ENCODE assay signal across 9 cellular contexts in genomic region chr18:13800505-13801259, GRCh38. TPM values are rescaled to one million over a fixed set of nuclear protein-coding genes. Genes with fewer than 3 reads are reported as not detected.
A peak's percentile ranks its signal among the peaks of the same experiment; 100 is the strongest.
DNase-seq lines count a peak whose midpoint lies in the region; ATAC-seq, FAIRE-seq and TF ChIP-seq lines count a peak whose summit lies in the region.
"Had no signal": no experiment of that assay in that cellular context is flagged by ENCODE, and none has a peak within 500 bp of the region (broad histone marks: within the 10 kb centered on the region; RNA-seq: fewer than 3 reads in every experiment).

No MANE protein-coding gene starts in this region.

- intact Hi-C loops in activated CD4-positive, alpha-beta T cell treated with anti-CD3 and anti-CD28 coated beads, Interleukin-2, amount 10 ng/mL, durations not matched to agents 24 days and 14 days (cut with micrococcal nuclease) = loop anchor here (2.0 to 5.0 kb wide), 2 partner anchors 243 to 584 kb away; no protein-coding TSS in a partner anchor

- TF ChIP-seq CTCF in H1 (IDR thresholded peaks at IDR 0.05; ENCODE audit: control extremely low read depth in 1 of 3, insufficient read depth in 1 of 3, low read depth in 1 of 3, low read length in 3 of 3) = peak; percentile 43 to 49 (median 47); a peak in 3 of 4 replicates
- TF ChIP-seq CTCF in mesothelial cell of epicardium (IDR thresholded peaks at IDR 0.05; ENCODE audit: unreplicated experiment) = no peak

- H3K9me3 Mint-ChIP-seq in activated CD4-positive, alpha-beta T cell treated with anti-CD3 and anti-CD28 coated beads, Interleukin-2, amount 10 ng/mL, durations not matched to agents 24 days and 14 days = no peaks in the 10 kb centered on the region
- H3K9me3 Mint-ChIP-seq in mesothelial cell of epicardium = peaks cover 5% of the 10 kb centered on the region
- peaks cover 2 to 5% of the 10 kb centered on the region in 2 donors for H3K9me3 Mint-ChIP-seq in stimulated activated naive B cell treated with anti-CD40 and anti-IgM and Interleukin-4, amounts not matched to agents 10 μg/mL and 1 μg/mL and 100 μg/mL, for 72 hours

- no peak for TF ChIP-seq POLR2A in H1 (IDR thresholded peaks at IDR 0.05; ENCODE audit: control extremely low read depth in 1 of 2, low read depth in 2 of 2, low read length in 2 of 2)

- no peak for FAIRE-seq in H1 (lab: Jason Lieb, UNC)

- peak overlapping the region; percentile 94 for H4K91ac ChIP-seq in H1 (replicated peaks; ENCODE audit: insufficient read length, low read length)

- peak overlapping the region; percentile 22 for H3K4me3 ChIP-seq in MG63
- peak overlapping the region; percentile 24 to 56 (median 48); a peak in 7 of 8 replicates for H3K4me3 ChIP-seq in H1 (ENCODE audit: extremely low read depth in 1 of 4, insufficient read depth in 2 of 4, low read depth in 3 of 4, low read length in 4 of 4)
- H3K4me3 ChIP-seq: BLaER1 treated with 17β-estradiol and CSF1 and Interleukin-3, amounts not matched to agents 10 nM and 100 nM had no signal

- CTCF ChIA-PET in H1 (lab: Charles Lee; ENCODE audit: partially characterized antibody) = interaction anchor here (0.6 to 1.1 kb wide), 4 partner anchors 10 to 288 kb away, joined by 3 to 7 read pairs (median 3); no protein-coding TSS in a partner anchor

- TF ChIP-seq RAD21 in H1 (IDR thresholded peaks at IDR 0.05 in 1 of 2, conservative IDR thresholded peaks at IDR 0.05 in 1 of 2; ENCODE audit: low read depth in 2 of 2, low read length in 2 of 2) = peak; percentile 61 to 72

- H3K36me3 Mint-ChIP-seq in activated CD4-positive, alpha-beta T cell treated with anti-CD3 and anti-CD28 coated beads, Interleukin-2, amount 10 ng/mL, durations not matched to agents 24 days and 14 days (ENCODE audit: low read depth) = no peaks in the 10 kb centered on the region
- no peaks in the 10 kb centered on the region for H3K36me3 Mint-ChIP-seq in mesothelial cell of epicardium
- H3K36me3 Mint-ChIP-seq in stimulated activated naive B cell treated with anti-CD40 and anti-IgM and Interleukin-4, amounts not matched to agents 10 μg/mL and 1 μg/mL and 100 μg/mL, for 72 hours = no peaks in the 10 kb centered on the region

- H2BK5ac ChIP-seq in H1 (ENCODE audit: low read depth, low read length) = peak overlapping the region; percentile 60; the same call in 1 of the 2 replicates

- H2AFZ ChIP-seq in H1 (ENCODE audit: low read length) = peak overlapping the region; percentile 93

- H2BK12ac ChIP-seq in H1 (ENCODE audit: low read depth, low read length) = peak overlapping the region; percentile 53

- H3K4me2 ChIP-seq in H1 (ENCODE audit: insufficient read depth in 1 of 2, low read depth in 2 of 2, low read length in 2 of 2) = peak overlapping the region; percentile 53 to 74

- H2BK20ac ChIP-seq in H1 (ENCODE audit: low read length) = no peak overlapping the region

- H3K36me3 ChIP-seq in MG63 (no peaks in the 10 kb centered on the region), H1 (ENCODE audit: control insufficient read depth in 2 of 4, insufficient read depth in 4 of 4, low read length in 3 of 4) (no peaks in the 10 kb centered on the region)
- H3K36me3 ChIP-seq: BLaER1 treated with 17β-estradiol and CSF1 and Interleukin-3, amounts not matched to agents 10 nM and 100 nM had no signal

- ATAC-seq in stimulated activated naive B cell treated with anti-CD40 and anti-IgM and Interleukin-4, amounts not matched to agents 10 μg/mL and 1 μg/mL and 100 μg/mL, for 72 hours (replicated peaks) = peak; percentile 82 to 90
- ATAC-seq in HG02973 (IDR thresholded peaks at IDR 0.05; ENCODE audit: unreplicated experiment) = no peak

- H3K27ac ChIP-seq in H1 (ENCODE audit: low read depth, low read length) = no peak overlapping the region
- H3K27ac ChIP-seq: BLaER1 treated with 17β-estradiol and CSF1 and Interleukin-3, amounts not matched to agents 10 nM and 100 nM had no signal

- H3K23ac ChIP-seq in H1 (ENCODE audit: insufficient read length) = no peak overlapping the region

- H3K27me3 Mint-ChIP-seq in activated CD4-positive, alpha-beta T cell treated with anti-CD3 and anti-CD28 coated beads, Interleukin-2, amount 10 ng/mL, durations not matched to agents 24 days and 14 days = peaks cover 45% of the 10 kb centered on the region
- H3K27me3 Mint-ChIP-seq in mesothelial cell of epicardium (ENCODE audit: low read depth) = peaks cover 53% of the 10 kb centered on the region
- peaks cover 56 to 78% of the 10 kb centered on the region in 2 donors for H3K27me3 Mint-ChIP-seq in stimulated activated naive B cell treated with anti-CD40 and anti-IgM and Interleukin-4, amounts not matched to agents 10 μg/mL and 1 μg/mL and 100 μg/mL, for 72 hours

- H3K4me1 Mint-ChIP-seq in activated CD4-positive, alpha-beta T cell treated with anti-CD3 and anti-CD28 coated beads, Interleukin-2, amount 10 ng/mL, durations not matched to agents 24 days and 14 days = peaks cover 7% of the 10 kb centered on the region
- peaks cover 22% of the 10 kb centered on the region for H3K4me1 Mint-ChIP-seq in mesothelial cell of epicardium
- H3K4me1 Mint-ChIP-seq in stimulated activated naive B cell treated with anti-CD40 and anti-IgM and Interleukin-4, amounts not matched to agents 10 μg/mL and 1 μg/mL and 100 μg/mL, for 72 hours = peaks cover 6 to 9% of the 10 kb centered on the region in 2 donors

- H3K4me3 Mint-ChIP-seq in activated CD4-positive, alpha-beta T cell treated with anti-CD3 and anti-CD28 coated beads, Interleukin-2, amount 10 ng/mL, durations not matched to agents 24 days and 14 days = peak overlapping the region; percentile 49
- peak overlapping the region; percentile 56 for H3K4me3 Mint-ChIP-seq in mesothelial cell of epicardium
- peak overlapping the region; percentile 52 to 71 for H3K4me3 Mint-ChIP-seq in stimulated activated naive B cell treated with anti-CD40 and anti-IgM and Interleukin-4, amounts not matched to agents 10 μg/mL and 1 μg/mL and 100 μg/mL, for 72 hours

- no peaks in the 10 kb centered on the region for H3K9me3 ChIP-seq in MG63
- no peaks in the 10 kb centered on the region for H3K9me3 ChIP-seq in H1 (ENCODE audit: insufficient read depth in 2 of 2, low read depth in 1 of 2, low read length in 1 of 2)

- TF ChIP-seq EP300 in H1 (IDR thresholded peaks at IDR 0.05; ENCODE audit: borderline replicate concordance in 1 of 2, low read depth in 2 of 2, low read length in 2 of 2) = no peak

- DNase-seq in NCI-H1092 treated with DMSO at 0.1 percent for 48 hours (lab: John Stamatoyannopoulos, UW) = peak; percentile 7
- no peak for DNase-seq in NCI-H1092 (lab: John Stamatoyannopoulos, UW)
- peak; percentile 66 for DNase-seq in MG63
- peak; percentile 81 for DNase-seq in activated CD4-positive, alpha-beta T cell treated with anti-CD3 and anti-CD28 coated beads, Interleukin-2, amount 10 ng/mL, durations not matched to agents 24 days and 14 days
- DNase-seq in H1 (ENCODE audit: low read depth in 1 of 2, low spot score in 2 of 2) = peak; percentile 50 to 75
- peak; percentile 40 to 73 for DNase-seq in mesothelial cell of epicardium (ENCODE audit: low spot score in 2 of 2, unreplicated experiment in 2 of 2)
- DNase-seq in stimulated activated naive B cell treated with anti-CD40 and anti-IgM and Interleukin-4, amounts not matched to agents 10 μg/mL and 1 μg/mL and 100 μg/mL, for 72 hours = peak; percentile 10

- H4K8ac ChIP-seq in H1 (ENCODE audit: extremely low read depth, insufficient read depth, low read length) = peak overlapping the region; percentile 87; the same call in 1 of the 2 replicates

- H3K27ac Mint-ChIP-seq in activated CD4-positive, alpha-beta T cell treated with anti-CD3 and anti-CD28 coated beads, Interleukin-2, amount 10 ng/mL, durations not matched to agents 24 days and 14 days = no peak overlapping the region
- no peak overlapping the region for H3K27ac Mint-ChIP-seq in mesothelial cell of epicardium
- peak overlapping the region; percentile 33 for H3K27ac Mint-ChIP-seq in stimulated activated naive B cell treated with anti-CD40 and anti-IgM and Interleukin-4, amounts not matched to agents 10 μg/mL and 1 μg/mL and 100 μg/mL, for 72 hours

- peaks cover 2 to 11% (median 11%) of the 10 kb centered on the region in 4 experiments for H3K4me1 ChIP-seq in H1 (replicated peaks in 1 of 4; ENCODE audit: control insufficient read depth in 3 of 4, insufficient read depth in 4 of 4, low read length in 3 of 4)
- H3K4me1 ChIP-seq: BLaER1 treated with 17β-estradiol and CSF1 and Interleukin-3, amounts not matched to agents 10 nM and 100 nM had no signal

- POLR2A ChIA-PET in H1 (lab: Charles Lee; ENCODE audit: partially characterized antibody) = interaction anchor here (0.9 to 1.0 kb wide), 2 partner anchors 12 to 74 kb away, joined by 3 read pairs; partner anchors contain the start of genes FAM210A and RNMT

- H3K4ac ChIP-seq in H1 (replicated peaks; ENCODE audit: insufficient read length, low read depth, low read length) = peak overlapping the region; percentile 28

- no peak overlapping the region for H4K5ac ChIP-seq in H1 (ENCODE audit: insufficient read length, low read depth, low read length)

- H4K20me1 ChIP-seq in H1 (replicated peaks in 1 of 2; ENCODE audit: control insufficient read depth in 1 of 2, insufficient read depth in 2 of 2, low read length in 2 of 2) = no peaks in the 10 kb centered on the region
- H4K20me1 ChIP-seq: BLaER1 treated with 17β-estradiol and CSF1 and Interleukin-3, amounts not matched to agents 10 nM and 100 nM had no signal

- H3K56ac ChIP-seq in H1 (replicated peaks; ENCODE audit: insufficient read length, low read depth, low read length) = no peak overlapping the region

- H3K14ac ChIP-seq in H1 (ENCODE audit: insufficient read length) = no peak overlapping the region

- H3K79me1 ChIP-seq in H1 (ENCODE audit: low read depth, low read length) = no peaks in the 10 kb centered on the region

- H3K18ac ChIP-seq in H1 (ENCODE audit: extremely low read depth, low read length) = peak overlapping the region; percentile 88

- H3K27me3 ChIP-seq in MG63 = no peaks in the 10 kb centered on the region
- peaks cover 0 to 13% (median 5%) of the 10 kb centered on the region in 4 experiments; a peak in 2 of 7 replicates for H3K27me3 ChIP-seq in H1 (replicated peaks in 1 of 4; ENCODE audit: control insufficient read depth in 3 of 4, extremely low read depth in 1 of 4, insufficient read depth in 3 of 4, low read length in 3 of 4)

- peak overlapping the region; percentile 36; the same call in 1 of the 2 replicates for H2BK15ac ChIP-seq in H1 (ENCODE audit: low read length)

- 13% methylated on average over 30 of the region's 30 CpGs; no CpG with 5 or more reads in 1 of the 2 experiments for WGBS in H1 (ENCODE audit: extremely low coverage in 1 of 2, insufficient coverage in 1 of 2, insufficient read length in 1 of 2, insufficient replicate concordance in 2 of 2, low coverage in 1 of 2, low lambda C conversion rate in 2 of 2, missing lambda C conversion rate in 1 of 2), 2 experiments

- H3K23me2 ChIP-seq in H1 (ENCODE audit: low read depth, low read length) = no peaks in the 10 kb centered on the region; the same call in 1 of the 2 replicates

- peak overlapping the region; percentile 72 for H2BK120ac ChIP-seq in H1 (replicated peaks; ENCODE audit: low read depth, low read length)

- H3K79me2 ChIP-seq in H1 (ENCODE audit: control insufficient read depth in 1 of 2, insufficient read depth in 2 of 2, low read length in 2 of 2) = no peaks in the 10 kb centered on the region

- no peak overlapping the region for H2AK5ac ChIP-seq in H1 (ENCODE audit: low read depth, low read length)

- peak overlapping the region in 1 of 4 experiments; percentile 4; a peak in 2 of 7 replicates for H3K9ac ChIP-seq in H1 (replicated peaks in 1 of 4; ENCODE audit: extremely low read depth in 1 of 4, low read depth in 3 of 4, low read length in 3 of 4)
- H3K9ac ChIP-seq: BLaER1 treated with 17β-estradiol and CSF1 and Interleukin-3, amounts not matched to agents 10 nM and 100 nM had no signal

RNA-seq across cellular contexts. Expression of gene MC5R, which starts 23.3 kb away (rescaled TPM):
- total RNA-seq in MG63 (2014; rRNA removed; shearing (Covaris generic); ENCODE audit: low replicate concordance) = 0.69 and 0.99 TPM in 2 replicates
- total RNA-seq in activated CD4-positive, alpha-beta T cell treated with anti-CD3 and anti-CD28 coated beads, Interleukin-2, amount 10 ng/mL, durations not matched to agents 24 days and 14 days = not detected in 2 replicates
- 0.31 and 0.37 TPM in 2 replicates for total RNA-seq in H1 (2021; fragmentation: NEBNext Ultra II Directional; extraction: Animal tissue kit (Norgen Biotek cat#: 25700))
- 1.1 and 1.4 TPM in 2 replicates for polyA plus RNA-seq in H1 (2011; rRNA removed)
- 0.71 TPM for polyA plus RNA-seq in H1 (2011; cell fraction: cytosol; rRNA removed)
- 0.67 TPM for polyA plus RNA-seq in H1 (2011; cell fraction: nucleus; rRNA removed)
- polyA plus RNA-seq in H1 (2012, experiment 1 of 2) = 0.31 to 0.81 TPM (median 0.49 TPM) in 4 replicates
- 0.39 TPM for polyA plus RNA-seq in H1 (2012, experiment 2 of 2)
- polyA plus RNA-seq in H1 (2013, experiment 1 of 2) = 0.24 TPM
- 0.18 TPM for polyA plus RNA-seq in H1 (2013, experiment 2 of 2)
- polyA minus RNA-seq in H1 (2011; rRNA and poly(A)+ RNA removed) = 1.7 and 1.8 TPM in 2 replicates
- not detected for polyA minus RNA-seq in H1 (2011; cell fraction: cytosol; rRNA and poly(A)+ RNA removed)
- 1.00 TPM for polyA minus RNA-seq in H1 (2011; cell fraction: nucleus; rRNA and poly(A)+ RNA removed)
- not detected in 3 replicates for total RNA-seq in mesothelial cell of epicardium
